Comparison of ENCODE assay signal across 1 cellular context in the genomic region with DNA sequence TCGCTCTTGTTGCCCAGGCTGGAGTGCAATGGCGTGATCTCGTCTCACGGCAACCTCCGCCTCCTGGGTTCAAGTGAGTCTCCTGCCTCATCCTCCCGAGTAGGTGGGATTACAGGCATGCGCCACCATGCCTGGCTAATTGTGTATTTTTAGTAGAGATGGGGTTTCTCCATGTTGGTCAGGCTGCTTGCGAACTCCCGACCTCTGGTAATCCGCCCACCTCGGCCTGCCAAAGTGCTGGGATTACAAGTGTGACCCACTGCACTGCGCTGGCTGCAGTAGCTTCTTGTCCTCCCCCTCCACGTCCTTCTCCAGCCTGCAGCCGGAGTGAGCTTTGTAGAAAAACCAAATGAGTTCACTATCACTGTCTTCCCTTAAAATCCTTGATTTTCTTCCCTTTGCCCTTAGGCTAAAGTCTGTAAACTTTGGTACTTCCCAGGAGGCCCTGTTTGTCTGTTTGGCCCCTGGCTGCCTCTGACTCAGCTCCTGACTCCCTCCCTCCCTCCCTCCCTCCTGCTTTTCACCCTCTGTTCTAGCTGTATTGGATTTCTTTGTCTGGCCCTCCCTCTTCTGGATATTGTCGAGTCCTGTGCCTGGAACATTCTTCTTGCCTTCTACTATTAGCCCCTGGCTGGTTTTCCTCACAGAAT.
A peak's percentile ranks its signal among the peaks of the same experiment; 100 is the strongest.
TF ChIP-seq lines count a peak whose summit lies in the region.

No MANE protein-coding gene starts in this region.

TF ChIP-seq in HepG2, 621 proteins besides CTCF, POLR2A, EP300 and RAD21 (continued from another document and continues in another):
- TF ChIP-seq SP5 (CRISPR knock-in tag; IDR thresholded peaks at IDR 0.05; ENCODE audit: borderline replicate concordance, low read depth) (peak; percentile 67), IKZF4 (CRISPR knock-in tag; IDR thresholded peaks at IDR 0.05; ENCODE audit: borderline replicate concordance, low read depth, not compliant biosample characterization) (peak; percentile 68), EEA1 (CRISPR knock-in tag; IDR thresholded peaks at IDR 0.05; ENCODE audit: borderline replicate concordance) (peak; percentile 59; the same call in 1 of the 2 replicates), HOXD1 (CRISPR knock-in tag; IDR thresholded peaks at IDR 0.05) (no peak), ISX (CRISPR knock-in tag; conservative IDR thresholded peaks at IDR 0.05) (no peak), IRX3 (CRISPR knock-in tag; IDR thresholded peaks at IDR 0.05; ENCODE audit: borderline replicate concordance, low read depth) (no peak), CENPX (CRISPR knock-in tag; IDR thresholded peaks at IDR 0.05) (no peak), POLR2G (IDR thresholded peaks at IDR 0.05; ENCODE audit: low read depth, low read length) (0 out of 2 replicates have a peak, but pooled peaks have one; percentile 18), ZKSCAN1 (IDR thresholded peaks at IDR 0.05; ENCODE audit: low read length) (no peak; the same call in 1 of the 2 replicates), HCFC1 (IDR thresholded peaks at IDR 0.05; ENCODE audit: low read depth, low read length) (no peak; the same call in 1 of the 2 replicates), HNF4A (CRISPR knock-in tag; IDR thresholded peaks at IDR 0.05) (peak; percentile 98), MED13 (CRISPR knock-in tag; IDR thresholded peaks at IDR 0.05) (no peak), KLF6 (CRISPR knock-in tag; IDR thresholded peaks at IDR 0.05) (no peak), FOXK1 (CRISPR knock-in tag; IDR thresholded peaks at IDR 0.05; ENCODE audit: borderline replicate concordance, low read depth) (peak; percentile 68; the same call in 1 of the 2 replicates), U2AF1 (optimal IDR thresholded peaks at IDR 0.05; ENCODE audit: low read depth, low read length) (no peak), CENPT (CRISPR knock-in tag; IDR thresholded peaks at IDR 0.05; ENCODE audit: low read depth) (no peak), MED1 (CRISPR knock-in tag; IDR thresholded peaks at IDR 0.05) (peak; percentile 87), ZNF431 (CRISPR knock-in tag; IDR thresholded peaks at IDR 0.05; ENCODE audit: borderline replicate concordance, low read depth) (peak; percentile 66; the same call in 1 of the 2 replicates), ZSCAN22 (CRISPR knock-in tag; IDR thresholded peaks at IDR 0.05) (no peak), ZBTB7B (CRISPR knock-in tag; IDR thresholded peaks at IDR 0.05) (peak; percentile 62; the same call in 1 of the 2 replicates), ZNF790 (CRISPR knock-in tag; IDR thresholded peaks at IDR 0.05; ENCODE audit: borderline replicate concordance) (no peak), ZNF143 (CRISPR knock-in tag; IDR thresholded peaks at IDR 0.05) (peak; percentile 76; the same call in 1 of the 2 replicates), ZNF891 (CRISPR knock-in tag; IDR thresholded peaks at IDR 0.05) (no peak), NAIF1 (CRISPR knock-in tag; IDR thresholded peaks at IDR 0.05; ENCODE audit: borderline replicate concordance) (no peak), ZNF335 (CRISPR knock-in tag; IDR thresholded peaks at IDR 0.05) (no peak), ZNF256 (CRISPR knock-in tag; conservative IDR thresholded peaks at IDR 0.05) (no peak), MAFG (CRISPR knock-in tag; IDR thresholded peaks at IDR 0.05) (no peak), ZNF343 (CRISPR knock-in tag; IDR thresholded peaks at IDR 0.05) (0 out of 2 replicates have a peak, but pooled peaks have one; percentile 5), CHCHD3 (CRISPR knock-in tag; IDR thresholded peaks at IDR 0.05) (no peak)
- TF ChIP-seq, protein P1, sequence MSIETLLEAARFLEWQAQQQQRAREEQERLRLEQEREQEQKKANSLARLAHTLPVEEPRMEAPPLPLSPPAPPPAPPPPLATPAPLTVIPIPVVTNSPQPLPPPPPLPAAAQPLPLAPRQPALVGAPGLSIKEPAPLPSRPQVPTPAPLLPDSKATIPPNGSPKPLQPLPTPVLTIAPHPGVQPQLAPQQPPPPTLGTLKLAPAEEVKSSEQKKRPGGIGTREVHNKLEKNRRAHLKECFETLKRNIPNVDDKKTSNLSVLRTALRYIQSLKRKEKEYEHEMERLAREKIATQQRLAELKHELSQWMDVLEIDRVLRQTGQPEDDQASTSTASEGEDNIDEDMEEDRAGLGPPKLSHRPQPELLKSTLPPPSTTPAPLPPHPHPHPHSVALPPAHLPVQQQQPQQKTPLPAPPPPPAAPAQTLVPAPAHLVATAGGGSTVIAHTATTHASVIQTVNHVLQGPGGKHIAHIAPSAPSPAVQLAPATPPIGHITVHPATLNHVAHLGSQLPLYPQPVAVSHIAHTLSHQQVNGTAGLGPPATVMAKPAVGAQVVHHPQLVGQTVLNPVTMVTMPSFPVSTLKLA (IDR thresholded peaks at IDR 0.05): no peak
- TF ChIP-seq, protein P2, sequence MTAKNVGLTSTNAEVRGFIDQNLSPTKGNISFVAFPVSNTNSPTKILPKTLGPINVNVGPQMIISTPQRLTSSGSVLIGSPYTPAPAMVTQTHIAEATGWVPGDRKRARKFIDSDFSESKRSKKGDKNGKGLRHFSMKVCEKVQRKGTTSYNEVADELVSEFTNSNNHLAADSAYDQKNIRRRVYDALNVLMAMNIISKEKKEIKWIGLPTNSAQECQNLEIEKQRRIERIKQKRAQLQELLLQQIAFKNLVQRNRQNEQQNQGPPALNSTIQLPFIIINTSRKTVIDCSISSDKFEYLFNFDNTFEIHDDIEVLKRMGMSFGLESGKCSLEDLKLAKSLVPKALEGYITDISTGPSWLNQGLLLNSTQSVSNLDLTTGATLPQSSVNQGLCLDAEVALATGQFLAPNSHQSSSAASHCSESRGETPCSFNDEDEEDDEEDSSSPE (CRISPR knock-in tag; IDR thresholded peaks at IDR 0.05): no peak; the same call in 1 of the 2 replicates
- TF ChIP-seq, protein P3, sequence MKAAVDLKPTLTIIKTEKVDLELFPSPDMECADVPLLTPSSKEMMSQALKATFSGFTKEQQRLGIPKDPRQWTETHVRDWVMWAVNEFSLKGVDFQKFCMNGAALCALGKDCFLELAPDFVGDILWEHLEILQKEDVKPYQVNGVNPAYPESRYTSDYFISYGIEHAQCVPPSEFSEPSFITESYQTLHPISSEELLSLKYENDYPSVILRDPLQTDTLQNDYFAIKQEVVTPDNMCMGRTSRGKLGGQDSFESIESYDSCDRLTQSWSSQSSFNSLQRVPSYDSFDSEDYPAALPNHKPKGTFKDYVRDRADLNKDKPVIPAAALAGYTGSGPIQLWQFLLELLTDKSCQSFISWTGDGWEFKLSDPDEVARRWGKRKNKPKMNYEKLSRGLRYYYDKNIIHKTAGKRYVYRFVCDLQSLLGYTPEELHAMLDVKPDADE (CRISPR knock-in tag; IDR thresholded peaks at IDR 0.05): no peak
- TF ChIP-seq, protein P4, sequence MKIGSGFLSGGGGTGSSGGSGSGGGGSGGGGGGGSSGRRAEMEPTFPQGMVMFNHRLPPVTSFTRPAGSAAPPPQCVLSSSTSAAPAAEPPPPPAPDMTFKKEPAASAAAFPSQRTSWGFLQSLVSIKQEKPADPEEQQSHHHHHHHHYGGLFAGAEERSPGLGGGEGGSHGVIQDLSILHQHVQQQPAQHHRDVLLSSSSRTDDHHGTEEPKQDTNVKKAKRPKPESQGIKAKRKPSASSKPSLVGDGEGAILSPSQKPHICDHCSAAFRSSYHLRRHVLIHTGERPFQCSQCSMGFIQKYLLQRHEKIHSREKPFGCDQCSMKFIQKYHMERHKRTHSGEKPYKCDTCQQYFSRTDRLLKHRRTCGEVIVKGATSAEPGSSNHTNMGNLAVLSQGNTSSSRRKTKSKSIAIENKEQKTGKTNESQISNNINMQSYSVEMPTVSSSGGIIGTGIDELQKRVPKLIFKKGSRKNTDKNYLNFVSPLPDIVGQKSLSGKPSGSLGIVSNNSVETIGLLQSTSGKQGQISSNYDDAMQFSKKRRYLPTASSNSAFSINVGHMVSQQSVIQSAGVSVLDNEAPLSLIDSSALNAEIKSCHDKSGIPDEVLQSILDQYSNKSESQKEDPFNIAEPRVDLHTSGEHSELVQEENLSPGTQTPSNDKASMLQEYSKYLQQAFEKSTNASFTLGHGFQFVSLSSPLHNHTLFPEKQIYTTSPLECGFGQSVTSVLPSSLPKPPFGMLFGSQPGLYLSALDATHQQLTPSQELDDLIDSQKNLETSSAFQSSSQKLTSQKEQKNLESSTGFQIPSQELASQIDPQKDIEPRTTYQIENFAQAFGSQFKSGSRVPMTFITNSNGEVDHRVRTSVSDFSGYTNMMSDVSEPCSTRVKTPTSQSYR (CRISPR knock-in tag; IDR thresholded peaks at IDR 0.05; ENCODE audit: borderline replicate concordance): peak; percentile 34; the same call in 1 of the 2 replicates
- TF ChIP-seq, protein P5, sequence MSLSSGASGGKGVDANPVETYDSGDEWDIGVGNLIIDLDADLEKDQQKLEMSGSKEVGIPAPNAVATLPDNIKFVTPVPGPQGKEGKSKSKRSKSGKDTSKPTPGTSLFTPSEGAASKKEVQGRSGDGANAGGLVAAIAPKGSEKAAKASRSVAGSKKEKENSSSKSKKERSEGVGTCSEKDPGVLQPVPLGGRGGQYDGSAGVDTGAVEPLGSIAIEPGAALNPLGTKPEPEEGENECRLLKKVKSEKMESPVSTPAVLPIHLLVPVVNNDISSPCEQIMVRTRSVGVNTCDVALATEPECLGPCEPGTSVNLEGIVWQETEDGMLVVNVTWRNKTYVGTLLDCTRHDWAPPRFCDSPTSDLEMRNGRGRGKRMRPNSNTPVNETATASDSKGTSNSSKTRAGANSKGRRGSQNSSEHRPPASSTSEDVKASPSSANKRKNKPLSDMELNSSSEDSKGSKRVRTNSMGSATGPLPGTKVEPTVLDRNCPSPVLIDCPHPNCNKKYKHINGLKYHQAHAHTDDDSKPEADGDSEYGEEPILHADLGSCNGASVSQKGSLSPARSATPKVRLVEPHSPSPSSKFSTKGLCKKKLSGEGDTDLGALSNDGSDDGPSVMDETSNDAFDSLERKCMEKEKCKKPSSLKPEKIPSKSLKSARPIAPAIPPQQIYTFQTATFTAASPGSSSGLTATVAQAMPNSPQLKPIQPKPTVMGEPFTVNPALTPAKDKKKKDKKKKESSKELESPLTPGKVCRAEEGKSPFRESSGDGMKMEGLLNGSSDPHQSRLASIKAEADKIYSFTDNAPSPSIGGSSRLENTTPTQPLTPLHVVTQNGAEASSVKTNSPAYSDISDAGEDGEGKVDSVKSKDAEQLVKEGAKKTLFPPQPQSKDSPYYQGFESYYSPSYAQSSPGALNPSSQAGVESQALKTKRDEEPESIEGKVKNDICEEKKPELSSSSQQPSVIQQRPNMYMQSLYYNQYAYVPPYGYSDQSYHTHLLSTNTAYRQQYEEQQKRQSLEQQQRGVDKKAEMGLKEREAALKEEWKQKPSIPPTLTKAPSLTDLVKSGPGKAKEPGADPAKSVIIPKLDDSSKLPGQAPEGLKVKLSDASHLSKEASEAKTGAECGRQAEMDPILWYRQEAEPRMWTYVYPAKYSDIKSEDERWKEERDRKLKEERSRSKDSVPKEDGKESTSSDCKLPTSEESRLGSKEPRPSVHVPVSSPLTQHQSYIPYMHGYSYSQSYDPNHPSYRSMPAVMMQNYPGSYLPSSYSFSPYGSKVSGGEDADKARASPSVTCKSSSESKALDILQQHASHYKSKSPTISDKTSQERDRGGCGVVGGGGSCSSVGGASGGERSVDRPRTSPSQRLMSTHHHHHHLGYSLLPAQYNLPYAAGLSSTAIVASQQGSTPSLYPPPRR (CRISPR knock-in tag; IDR thresholded peaks at IDR 0.05; ENCODE audit: borderline replicate concordance): peak; percentile 70
- TF ChIP-seq, protein P6, sequence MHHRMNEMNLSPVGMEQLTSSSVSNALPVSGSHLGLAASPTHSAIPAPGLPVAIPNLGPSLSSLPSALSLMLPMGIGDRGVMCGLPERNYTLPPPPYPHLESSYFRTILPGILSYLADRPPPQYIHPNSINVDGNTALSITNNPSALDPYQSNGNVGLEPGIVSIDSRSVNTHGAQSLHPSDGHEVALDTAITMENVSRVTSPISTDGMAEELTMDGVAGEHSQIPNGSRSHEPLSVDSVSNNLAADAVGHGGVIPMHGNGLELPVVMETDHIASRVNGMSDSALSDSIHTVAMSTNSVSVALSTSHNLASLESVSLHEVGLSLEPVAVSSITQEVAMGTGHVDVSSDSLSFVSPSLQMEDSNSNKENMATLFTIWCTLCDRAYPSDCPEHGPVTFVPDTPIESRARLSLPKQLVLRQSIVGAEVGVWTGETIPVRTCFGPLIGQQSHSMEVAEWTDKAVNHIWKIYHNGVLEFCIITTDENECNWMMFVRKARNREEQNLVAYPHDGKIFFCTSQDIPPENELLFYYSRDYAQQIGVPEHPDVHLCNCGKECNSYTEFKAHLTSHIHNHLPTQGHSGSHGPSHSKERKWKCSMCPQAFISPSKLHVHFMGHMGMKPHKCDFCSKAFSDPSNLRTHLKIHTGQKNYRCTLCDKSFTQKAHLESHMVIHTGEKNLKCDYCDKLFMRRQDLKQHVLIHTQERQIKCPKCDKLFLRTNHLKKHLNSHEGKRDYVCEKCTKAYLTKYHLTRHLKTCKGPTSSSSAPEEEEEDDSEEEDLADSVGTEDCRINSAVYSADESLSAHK (CRISPR knock-in tag; IDR thresholded peaks at IDR 0.05; ENCODE audit: borderline replicate concordance): no peak
- TF ChIP-seq, protein P7, sequence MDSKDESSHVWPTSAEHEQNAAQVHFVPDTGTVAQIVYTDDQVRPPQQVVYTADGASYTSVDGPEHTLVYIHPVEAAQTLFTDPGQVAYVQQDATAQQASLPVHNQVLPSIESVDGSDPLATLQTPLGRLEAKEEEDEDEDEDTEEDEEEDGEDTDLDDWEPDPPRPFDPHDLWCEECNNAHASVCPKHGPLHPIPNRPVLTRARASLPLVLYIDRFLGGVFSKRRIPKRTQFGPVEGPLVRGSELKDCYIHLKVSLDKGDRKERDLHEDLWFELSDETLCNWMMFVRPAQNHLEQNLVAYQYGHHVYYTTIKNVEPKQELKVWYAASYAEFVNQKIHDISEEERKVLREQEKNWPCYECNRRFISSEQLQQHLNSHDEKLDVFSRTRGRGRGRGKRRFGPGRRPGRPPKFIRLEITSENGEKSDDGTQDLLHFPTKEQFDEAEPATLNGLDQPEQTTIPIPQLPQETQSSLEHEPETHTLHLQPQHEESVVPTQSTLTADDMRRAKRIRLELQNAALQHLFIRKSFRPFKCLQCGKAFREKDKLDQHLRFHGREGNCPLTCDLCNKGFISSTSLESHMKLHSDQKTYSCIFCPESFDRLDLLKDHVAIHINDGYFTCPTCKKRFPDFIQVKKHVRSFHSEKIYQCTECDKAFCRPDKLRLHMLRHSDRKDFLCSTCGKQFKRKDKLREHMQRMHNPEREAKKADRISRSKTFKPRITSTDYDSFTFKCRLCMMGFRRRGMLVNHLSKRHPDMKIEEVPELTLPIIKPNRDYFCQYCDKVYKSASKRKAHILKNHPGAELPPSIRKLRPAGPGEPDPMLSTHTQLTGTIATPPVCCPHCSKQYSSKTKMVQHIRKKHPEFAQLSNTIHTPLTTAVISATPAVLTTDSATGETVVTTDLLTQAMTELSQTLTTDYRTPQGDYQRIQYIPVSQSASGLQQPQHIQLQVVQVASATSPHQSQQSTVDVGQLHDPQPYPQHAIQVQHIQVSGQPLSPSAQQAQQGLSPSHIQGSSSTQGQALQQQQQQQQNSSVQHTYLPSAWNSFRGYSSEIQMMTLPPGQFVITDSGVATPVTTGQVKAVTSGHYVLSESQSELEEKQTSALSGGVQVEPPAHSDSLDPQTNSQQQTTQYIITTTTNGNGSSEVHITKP (CRISPR knock-in tag; IDR thresholded peaks at IDR 0.05; ENCODE audit: low read depth): peak; percentile 82; the same call in 1 of the 2 replicates
- TF ChIP-seq, protein P8, sequence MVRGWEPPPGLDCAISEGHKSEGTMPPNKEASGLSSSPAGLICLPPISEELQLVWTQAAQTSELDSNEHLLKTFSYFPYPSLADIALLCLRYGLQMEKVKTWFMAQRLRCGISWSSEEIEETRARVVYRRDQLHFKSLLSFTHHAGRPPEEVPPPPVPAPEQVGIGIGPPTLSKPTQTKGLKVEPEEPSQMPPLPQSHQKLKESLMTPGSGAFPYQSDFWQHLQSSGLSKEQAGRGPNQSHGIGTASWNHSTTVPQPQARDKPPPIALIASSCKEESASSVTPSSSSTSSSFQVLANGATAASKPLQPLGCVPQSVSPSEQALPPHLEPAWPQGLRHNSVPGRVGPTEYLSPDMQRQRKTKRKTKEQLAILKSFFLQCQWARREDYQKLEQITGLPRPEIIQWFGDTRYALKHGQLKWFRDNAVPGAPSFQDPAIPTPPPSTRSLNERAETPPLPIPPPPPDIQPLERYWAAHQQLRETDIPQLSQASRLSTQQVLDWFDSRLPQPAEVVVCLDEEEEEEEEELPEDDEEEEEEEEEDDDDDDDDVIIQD (CRISPR knock-in tag; IDR thresholded peaks at IDR 0.05; ENCODE audit: low read depth): peak; percentile 91; the same call in 1 of the 2 replicates
